Comparison of ENCODE assay signal across 28 cellular contexts in the genomic region with DNA sequence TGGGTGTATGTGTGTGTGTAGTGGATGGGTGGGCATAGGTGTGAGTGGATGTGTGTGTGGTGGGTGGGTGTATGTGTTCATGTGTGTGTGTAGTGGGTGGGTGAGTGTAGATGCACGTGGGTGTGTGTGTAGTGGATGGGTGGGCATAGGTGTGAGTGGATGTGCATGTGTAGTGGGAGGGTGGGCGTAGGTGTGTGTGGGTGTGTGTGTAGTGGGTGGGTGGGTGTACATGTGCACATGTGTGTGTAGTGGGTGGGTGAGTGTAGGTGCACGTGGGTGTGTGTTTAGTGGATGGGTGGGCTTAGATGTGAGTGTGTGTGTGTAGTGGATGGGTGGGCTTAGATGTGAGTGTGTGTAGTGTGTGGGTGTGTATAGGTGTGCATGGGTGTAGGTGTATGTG.
"Had no signal": no experiment of that assay in that cellular context is flagged by ENCODE, and none has a peak within 500 bp of the region (broad histone marks: within the 10 kb centered on the region; RNA-seq: fewer than 3 reads in every experiment).

No MANE protein-coding gene starts in this region.

- H3K4me1 Mint-ChIP-seq: central memory CD8-positive, alpha-beta T cell had no signal

- H3K27ac ChIP-seq: breast epithelium, hepatocyte, left ventricle myocardium inferior, ovary, skin epidermis, tibial nerve had no signal

- H3K4me3 Mint-ChIP-seq: activated CD4-positive, alpha-beta memory T cell treated with anti-CD3 and anti-CD28 coated beads, Interleukin-2, amount 10 ng/mL, durations not matched to agents 7 days and 5 days; activated CD4-positive, alpha-beta T cell treated with anti-CD3 and anti-CD28 coated beads, Interleukin-2, amount 10 ng/mL, durations not matched to agents 7 days and 5 days; activated naive CD4-positive, alpha-beta T cell treated with anti-CD3 and anti-CD28 coated beads, Interleukin-2, amount 10 ng/mL, durations not matched to agents 7 days and 5 days; activated naive CD8-positive, alpha-beta T cell treated with anti-CD3 and anti-CD28 coated beads, Interleukin-2, amount 10 ng/mL, durations not matched to agents 7 days and 5 days; activated T-cell treated with anti-CD3 and anti-CD28 coated beads, Interleukin-2, amount 50 U/mL, for 24 hours; central memory CD8-positive, alpha-beta T cell; dendritic cell treated with granulocyte-macrophage colony-stimulating factor and Interleukin-4, amounts not matched to agents 40 ng/mL and 50 ng/mL, for 4 days; natural killer cell; stimulated activated naive B cell treated with anti-CD40 and anti-IgM and Interleukin-4, amounts not matched to agents 10 μg/mL and 1 μg/mL and 100 μg/mL, for 72 hours; WTC11 had no signal

- H3K4me1 ChIP-seq: breast epithelium, left ventricle myocardium inferior, tibial nerve had no signal

- H2AFZ ChIP-seq: hepatocyte had no signal

- ATAC-seq: sciatic nerve; stimulated activated naive B cell treated with anti-CD40 and anti-IgM and Interleukin-4, amounts not matched to agents 10 μg/mL and 1 μg/mL and 100 μg/mL, for 72 hours; WTC11 had no signal

- H3K27ac Mint-ChIP-seq: activated CD4-positive, alpha-beta memory T cell treated with anti-CD3 and anti-CD28 coated beads, Interleukin-2, amount 10 ng/mL, durations not matched to agents 7 days and 5 days; activated CD4-positive, alpha-beta T cell treated with anti-CD3 and anti-CD28 coated beads, Interleukin-2, amount 10 ng/mL, durations not matched to agents 7 days and 5 days; activated naive CD4-positive, alpha-beta T cell treated with anti-CD3 and anti-CD28 coated beads, Interleukin-2, amount 10 ng/mL, durations not matched to agents 7 days and 5 days; activated naive CD8-positive, alpha-beta T cell treated with anti-CD3 and anti-CD28 coated beads, Interleukin-2, amount 10 ng/mL, durations not matched to agents 7 days and 5 days; activated T-cell treated with anti-CD3 and anti-CD28 coated beads, Interleukin-2, amount 50 U/mL, for 24 hours; dendritic cell treated with granulocyte-macrophage colony-stimulating factor and Interleukin-4, amounts not matched to agents 40 ng/mL and 50 ng/mL, for 4 days; natural killer cell; stimulated activated naive B cell treated with anti-CD40 and anti-IgM and Interleukin-4, amounts not matched to agents 10 μg/mL and 1 μg/mL and 100 μg/mL, for 72 hours; WTC11 had no signal

- DNase-seq: activated CD4-positive, alpha-beta memory T cell treated with anti-CD3 and anti-CD28 coated beads, Interleukin-2, amount 10 ng/mL, durations not matched to agents 7 days and 5 days; activated CD4-positive, alpha-beta T cell treated with anti-CD3 and anti-CD28 coated beads for 1 hour; activated CD4-positive, alpha-beta T cell treated with anti-CD3 and anti-CD28 coated beads, Interleukin-2, amount 10 ng/mL, durations not matched to agents 7 days and 5 days; activated CD8-positive, alpha-beta memory T cell treated with anti-CD3 and anti-CD28 coated beads, Interleukin-2, amount 50 U/mL, for 48 hours; activated gamma-delta T cell; activated naive CD4-positive, alpha-beta T cell treated with anti-CD3 and anti-CD28 coated beads, Interleukin-2, amount 10 ng/mL, durations not matched to agents 7 days and 5 days; activated naive CD8-positive, alpha-beta T cell treated with anti-CD3 and anti-CD28 coated beads, Interleukin-2, amount 10 ng/mL, durations not matched to agents 7 days and 5 days; activated T-cell treated with anti-CD3 and anti-CD28 coated beads, Interleukin-2, amount 50 U/mL, for 24 hours; effector CD4-positive, alpha-beta T cell; islet precursor cell; left ventricle myocardium inferior; mesendoderm; natural killer cell; ovary; stimulated activated CD4-positive, alpha-beta T cell treated with anti-CD3 and anti-CD28 coated beads, Interleukin-12 subunit alpha, Interleukin-12 subunit beta, amount 100 ng/mL, for 4 hours; stimulated activated CD4-positive, alpha-beta T cell treated with anti-CD3 and anti-CD28 coated beads, Interleukin-4, amount 100 ng/mL, for 1 hour; stimulated activated naive B cell treated with anti-CD40 and anti-IgM and Interleukin-4, amounts not matched to agents 10 μg/mL and 1 μg/mL and 100 μg/mL, for 72 hours; T-helper 2 cell had no signal

- H3K4me2 ChIP-seq: hepatocyte had no signal

- H3K9me3 Mint-ChIP-seq: activated CD4-positive, alpha-beta memory T cell treated with anti-CD3 and anti-CD28 coated beads, Interleukin-2, amount 10 ng/mL, durations not matched to agents 7 days and 5 days; activated CD4-positive, alpha-beta T cell treated with anti-CD3 and anti-CD28 coated beads, Interleukin-2, amount 10 ng/mL, durations not matched to agents 7 days and 5 days; activated naive CD4-positive, alpha-beta T cell treated with anti-CD3 and anti-CD28 coated beads, Interleukin-2, amount 10 ng/mL, durations not matched to agents 7 days and 5 days; activated naive CD8-positive, alpha-beta T cell treated with anti-CD3 and anti-CD28 coated beads, Interleukin-2, amount 10 ng/mL, durations not matched to agents 7 days and 5 days; activated T-cell treated with anti-CD3 and anti-CD28 coated beads, Interleukin-2, amount 50 U/mL, for 24 hours; central memory CD8-positive, alpha-beta T cell; dendritic cell treated with granulocyte-macrophage colony-stimulating factor and Interleukin-4, amounts not matched to agents 40 ng/mL and 50 ng/mL, for 4 days; natural killer cell; stimulated activated naive B cell treated with anti-CD40 and anti-IgM and Interleukin-4, amounts not matched to agents 10 μg/mL and 1 μg/mL and 100 μg/mL, for 72 hours; WTC11 had no signal

- H3K4me3 ChIP-seq: breast epithelium, hepatocyte, left ventricle myocardium inferior, lung, ovary, skin epidermis, tibial nerve had no signal

- FAIRE-seq: frontal cortex had no signal

- H3K27me3 ChIP-seq: breast epithelium, hepatocyte, ovary, tibial nerve had no signal

- H3K36me3 Mint-ChIP-seq: activated naive CD4-positive, alpha-beta T cell treated with anti-CD3 and anti-CD28 coated beads, Interleukin-2, amount 10 ng/mL, durations not matched to agents 7 days and 5 days; activated naive CD8-positive, alpha-beta T cell treated with anti-CD3 and anti-CD28 coated beads, Interleukin-2, amount 10 ng/mL, durations not matched to agents 7 days and 5 days; natural killer cell; stimulated activated naive B cell treated with anti-CD40 and anti-IgM and Interleukin-4, amounts not matched to agents 10 μg/mL and 1 μg/mL and 100 μg/mL, for 72 hours; WTC11 had no signal

- H3K9me3 ChIP-seq: breast epithelium, left ventricle myocardium inferior, ovary, tibial nerve had no signal

- H3K36me3 ChIP-seq: breast epithelium, left ventricle myocardium inferior, ovary, tibial nerve had no signal

- H3K79me2 ChIP-seq: hepatocyte had no signal
